In the genomic region with DNA sequence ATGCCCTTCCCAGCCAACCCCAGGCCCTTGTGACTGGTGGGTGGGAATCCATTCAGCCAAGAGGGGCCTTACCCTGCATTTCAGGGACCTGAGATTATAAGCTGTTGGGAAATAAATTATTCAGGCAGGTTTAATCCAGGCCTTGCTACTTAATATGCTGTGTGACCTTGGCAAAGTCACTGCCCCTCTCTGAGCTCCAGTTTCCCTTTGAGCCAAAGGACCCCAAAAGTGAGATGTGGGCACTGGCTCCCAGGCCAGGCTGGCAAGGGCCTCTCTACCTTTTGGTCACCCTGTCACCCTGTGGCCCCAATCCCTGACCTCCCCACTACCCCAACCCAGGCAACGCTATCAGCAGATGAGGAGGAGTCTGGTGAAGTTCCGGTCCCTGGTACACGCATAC, we compare ENCODE assay signal across 6 cellular contexts. TPM values are rescaled to one million over a fixed set of nuclear protein-coding genes. Genes with fewer than 3 reads are reported as not detected.
"Had no signal": no experiment of that assay in that cellular context is flagged by ENCODE, and none has a peak within 500 bp of the region (broad histone marks: within the 10 kb centered on the region; RNA-seq: fewer than 3 reads in every experiment).

No MANE protein-coding gene starts in this region.

- H3K4me2 ChIP-seq: KMS-11 had no signal

- H2AFZ ChIP-seq: GM23248 had no signal

- H3K9ac ChIP-seq: GM23248, KMS-11 had no signal

- H3K36me3 ChIP-seq: HAP-1 had no signal

- H3K4me3 ChIP-seq: GM23248, HAP-1 had no signal

- H3K9me3 ChIP-seq: HAP-1 had no signal

- H3K27ac ChIP-seq: GM23248, HL-60, KMS-11 had no signal

- DNase-seq: GOT3 had no signal

- H3K4me1 ChIP-seq: HAP-1 had no signal

RNA-seq across cellular contexts. Expression of a gene that starts 33.9 kb away (rescaled TPM):
- total RNA-seq: HT1080 had no signal
